1 cellular context compared by ENCODE assay signal in the genomic region with DNA sequence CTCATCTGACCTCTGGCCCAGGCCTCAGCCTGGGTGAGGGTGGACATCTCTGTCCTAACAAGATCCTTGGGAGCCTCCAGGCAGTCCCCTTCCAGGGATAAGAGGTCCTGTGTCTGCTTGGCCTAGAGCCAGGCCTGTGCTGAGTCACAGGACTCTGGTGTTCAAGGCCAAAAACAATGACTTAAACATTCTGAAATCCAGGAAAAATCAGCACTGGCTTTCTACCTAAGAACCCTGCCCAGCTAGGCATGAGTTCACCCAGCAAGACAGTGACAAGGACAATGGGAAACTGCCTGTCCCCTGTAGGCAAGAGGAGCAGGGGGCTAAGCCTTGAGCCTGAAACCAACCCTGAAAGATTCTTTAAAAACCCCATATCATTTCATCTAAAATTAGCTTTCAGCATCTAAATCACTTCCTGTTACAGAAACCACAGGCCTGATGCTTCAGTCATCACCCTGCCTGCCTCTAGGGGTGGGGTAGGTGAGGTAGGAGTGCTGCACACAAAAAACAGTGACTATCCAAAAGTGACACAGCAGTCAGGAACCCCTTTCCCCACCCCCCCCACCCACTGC.
TF ChIP-seq lines count a peak whose summit lies in the region.

No MANE protein-coding gene starts in this region.

TF ChIP-seq in HEK293, 187 proteins besides CTCF, POLR2A, EP300 and RAD21 (continued from another document):
- TF ChIP-seq, protein P1, sequence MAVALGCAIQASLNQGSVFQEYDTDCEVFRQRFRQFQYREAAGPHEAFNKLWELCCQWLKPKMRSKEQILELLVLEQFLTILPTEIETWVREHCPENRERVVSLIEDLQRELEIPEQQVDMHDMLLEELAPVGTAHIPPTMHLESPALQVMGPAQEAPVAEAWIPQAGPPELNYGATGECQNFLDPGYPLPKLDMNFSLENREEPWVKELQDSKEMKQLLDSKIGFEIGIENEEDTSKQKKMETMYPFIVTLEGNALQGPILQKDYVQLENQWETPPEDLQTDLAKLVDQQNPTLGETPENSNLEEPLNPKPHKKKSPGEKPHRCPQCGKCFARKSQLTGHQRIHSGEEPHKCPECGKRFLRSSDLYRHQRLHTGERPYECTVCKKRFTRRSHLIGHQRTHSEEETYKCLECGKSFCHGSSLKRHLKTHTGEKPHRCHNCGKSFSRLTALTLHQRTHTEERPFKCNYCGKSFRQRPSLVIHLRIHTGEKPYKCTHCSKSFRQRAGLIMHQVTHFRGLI (tag by site-specific recombination; IDR thresholded peaks at IDR 0.05) = no peak
- TF ChIP-seq ZNF561 (tag by site-specific recombination; IDR thresholded peaks at IDR 0.05; ENCODE audit: borderline replicate concordance) (no peak), KLF1 (tag by site-specific recombination; IDR thresholded peaks at IDR 0.05) (no peak), ZNF768 (tag by site-specific recombination; IDR thresholded peaks at IDR 0.05) (no peak), ZNF311 (tag by site-specific recombination; IDR thresholded peaks at IDR 0.05; ENCODE audit: borderline replicate concordance) (no peak), ZNF558 (tag by site-specific recombination; IDR thresholded peaks at IDR 0.05) (no peak), ZNF366 (tag by site-specific recombination; conservative IDR thresholded peaks at IDR 0.05) (0 out of 2 replicates have a peak, but pooled peaks have one; percentile 21), ZFP41 (tag by site-specific recombination; IDR thresholded peaks at IDR 0.05; ENCODE audit: borderline replicate concordance) (no peak), ZNF248 (tag by site-specific recombination; IDR thresholded peaks at IDR 0.05) (no peak), ZNF24 (tag by site-specific recombination; IDR thresholded peaks at IDR 0.05) (no peak), ZNF48 (tag by site-specific recombination; IDR thresholded peaks at IDR 0.05) (no peak), ZNF184 (tag by site-specific recombination; IDR thresholded peaks at IDR 0.05) (no peak; the same call in 1 of the 2 replicates), ZNF776 (tag by site-specific recombination; IDR thresholded peaks at IDR 0.05; ENCODE audit: borderline replicate concordance) (no peak), ZBTB17 (tag by site-specific recombination; IDR thresholded peaks at IDR 0.05) (0 out of 2 replicates have a peak, but pooled peaks have one; percentile 13), ZEB2 (tag by site-specific recombination; IDR thresholded peaks at IDR 0.05) (no peak), SP2 (tag by site-specific recombination; IDR thresholded peaks at IDR 0.05) (no peak), ZNF416 (tag by site-specific recombination; IDR thresholded peaks at IDR 0.05) (no peak), ZNF596 (tag by site-specific recombination; IDR thresholded peaks at IDR 0.05) (no peak), ZNF112 (tag by site-specific recombination; IDR thresholded peaks at IDR 0.05) (no peak), ZNF560 (tag by site-specific recombination; IDR thresholded peaks at IDR 0.05; ENCODE audit: borderline replicate concordance) (no peak), YY1 (tag by site-specific recombination; IDR thresholded peaks at IDR 0.05) (no peak), ZNF792 (tag by site-specific recombination; IDR thresholded peaks at IDR 0.05) (no peak), ZNF350 (tag by site-specific recombination; IDR thresholded peaks at IDR 0.05) (no peak), ZNF335 (tag by site-specific recombination; conservative IDR thresholded peaks at IDR 0.05) (peak; percentile 26; the same call in 1 of the 2 replicates), ZNF629 (tag by site-specific recombination; IDR thresholded peaks at IDR 0.05) (0 out of 2 replicates have a peak, but pooled peaks have one; percentile 21), ZNF544 (tag by site-specific recombination; IDR thresholded peaks at IDR 0.05) (no peak), ZNF785 (tag by site-specific recombination; IDR thresholded peaks at IDR 0.05) (no peak)
- TF ChIP-seq, protein P2, sequence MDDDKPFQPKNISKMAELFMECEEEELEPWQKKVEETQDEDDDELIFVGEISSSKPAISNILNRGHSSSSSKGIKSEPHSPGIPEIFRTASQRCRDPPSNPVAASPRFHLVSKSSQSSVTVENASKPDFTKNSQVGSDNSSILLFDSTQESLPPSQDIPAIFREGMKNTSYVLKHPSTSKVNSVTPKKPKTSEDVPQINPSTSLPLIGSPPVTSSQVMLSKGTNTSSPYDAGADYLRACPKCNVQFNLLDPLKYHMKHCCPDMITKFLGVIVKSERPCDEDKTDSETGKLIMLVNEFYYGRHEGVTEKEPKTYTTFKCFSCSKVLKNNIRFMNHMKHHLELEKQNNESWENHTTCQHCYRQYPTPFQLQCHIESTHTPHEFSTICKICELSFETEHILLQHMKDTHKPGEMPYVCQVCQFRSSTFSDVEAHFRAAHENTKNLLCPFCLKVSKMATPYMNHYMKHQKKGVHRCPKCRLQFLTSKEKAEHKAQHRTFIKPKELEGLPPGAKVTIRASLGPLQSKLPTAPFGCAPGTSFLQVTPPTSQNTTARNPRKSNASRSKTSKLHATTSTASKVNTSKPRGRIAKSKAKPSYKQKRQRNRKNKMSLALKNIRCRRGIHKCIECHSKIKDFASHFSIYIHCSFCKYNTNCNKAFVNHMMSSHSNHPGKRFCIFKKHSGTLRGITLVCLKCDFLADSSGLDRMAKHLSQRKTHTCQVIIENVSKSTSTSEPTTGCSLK (tag by site-specific recombination; IDR thresholded peaks at IDR 0.05) = no peak
- TF ChIP-seq, protein P3, sequence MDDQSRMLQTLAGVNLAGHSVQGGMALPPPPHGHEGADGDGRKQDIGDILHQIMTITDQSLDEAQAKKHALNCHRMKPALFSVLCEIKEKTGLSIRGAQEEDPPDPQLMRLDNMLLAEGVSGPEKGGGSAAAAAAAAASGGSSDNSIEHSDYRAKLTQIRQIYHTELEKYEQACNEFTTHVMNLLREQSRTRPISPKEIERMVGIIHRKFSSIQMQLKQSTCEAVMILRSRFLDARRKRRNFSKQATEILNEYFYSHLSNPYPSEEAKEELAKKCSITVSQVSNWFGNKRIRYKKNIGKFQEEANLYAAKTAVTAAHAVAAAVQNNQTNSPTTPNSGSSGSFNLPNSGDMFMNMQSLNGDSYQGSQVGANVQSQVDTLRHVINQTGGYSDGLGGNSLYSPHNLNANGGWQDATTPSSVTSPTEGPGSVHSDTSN (CRISPR knock-in tag; IDR thresholded peaks at IDR 0.05) = no peak
- TF ChIP-seq, protein P4, sequence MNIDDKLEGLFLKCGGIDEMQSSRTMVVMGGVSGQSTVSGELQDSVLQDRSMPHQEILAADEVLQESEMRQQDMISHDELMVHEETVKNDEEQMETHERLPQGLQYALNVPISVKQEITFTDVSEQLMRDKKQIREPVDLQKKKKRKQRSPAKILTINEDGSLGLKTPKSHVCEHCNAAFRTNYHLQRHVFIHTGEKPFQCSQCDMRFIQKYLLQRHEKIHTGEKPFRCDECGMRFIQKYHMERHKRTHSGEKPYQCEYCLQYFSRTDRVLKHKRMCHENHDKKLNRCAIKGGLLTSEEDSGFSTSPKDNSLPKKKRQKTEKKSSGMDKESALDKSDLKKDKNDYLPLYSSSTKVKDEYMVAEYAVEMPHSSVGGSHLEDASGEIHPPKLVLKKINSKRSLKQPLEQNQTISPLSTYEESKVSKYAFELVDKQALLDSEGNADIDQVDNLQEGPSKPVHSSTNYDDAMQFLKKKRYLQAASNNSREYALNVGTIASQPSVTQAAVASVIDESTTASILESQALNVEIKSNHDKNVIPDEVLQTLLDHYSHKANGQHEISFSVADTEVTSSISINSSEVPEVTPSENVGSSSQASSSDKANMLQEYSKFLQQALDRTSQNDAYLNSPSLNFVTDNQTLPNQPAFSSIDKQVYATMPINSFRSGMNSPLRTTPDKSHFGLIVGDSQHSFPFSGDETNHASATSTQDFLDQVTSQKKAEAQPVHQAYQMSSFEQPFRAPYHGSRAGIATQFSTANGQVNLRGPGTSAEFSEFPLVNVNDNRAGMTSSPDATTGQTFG (tag by site-specific recombination; IDR thresholded peaks at IDR 0.05; ENCODE audit: borderline replicate concordance) = no peak
- TF ChIP-seq, protein P5, sequence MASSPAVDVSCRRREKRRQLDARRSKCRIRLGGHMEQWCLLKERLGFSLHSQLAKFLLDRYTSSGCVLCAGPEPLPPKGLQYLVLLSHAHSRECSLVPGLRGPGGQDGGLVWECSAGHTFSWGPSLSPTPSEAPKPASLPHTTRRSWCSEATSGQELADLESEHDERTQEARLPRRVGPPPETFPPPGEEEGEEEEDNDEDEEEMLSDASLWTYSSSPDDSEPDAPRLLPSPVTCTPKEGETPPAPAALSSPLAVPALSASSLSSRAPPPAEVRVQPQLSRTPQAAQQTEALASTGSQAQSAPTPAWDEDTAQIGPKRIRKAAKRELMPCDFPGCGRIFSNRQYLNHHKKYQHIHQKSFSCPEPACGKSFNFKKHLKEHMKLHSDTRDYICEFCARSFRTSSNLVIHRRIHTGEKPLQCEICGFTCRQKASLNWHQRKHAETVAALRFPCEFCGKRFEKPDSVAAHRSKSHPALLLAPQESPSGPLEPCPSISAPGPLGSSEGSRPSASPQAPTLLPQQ (tag by site-specific recombination; IDR thresholded peaks at IDR 0.05) = 0 out of 2 replicates have a peak, but pooled peaks have one; percentile 29
- TF ChIP-seq, protein P6, sequence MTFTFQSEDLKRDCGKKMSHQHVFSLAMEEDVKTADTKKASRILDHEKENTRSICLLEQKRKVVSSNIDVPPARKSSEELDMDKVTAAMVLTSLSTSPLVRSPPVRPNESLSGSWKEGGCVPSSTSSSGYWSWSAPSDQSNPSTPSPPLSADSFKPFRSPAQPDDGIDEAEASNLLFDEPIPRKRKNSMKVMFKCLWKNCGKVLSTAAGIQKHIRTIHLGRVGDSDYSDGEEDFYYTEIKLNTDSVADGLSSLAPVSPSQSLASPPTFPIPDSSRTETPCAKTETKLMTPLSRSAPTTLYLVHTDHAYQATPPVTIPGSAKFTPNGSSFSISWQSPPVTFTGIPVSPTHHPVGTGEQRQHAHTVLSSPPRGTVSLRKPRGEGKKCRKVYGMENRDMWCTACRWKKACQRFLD (tag by site-specific recombination; IDR thresholded peaks at IDR 0.05) = no peak
- TF ChIP-seq, protein P7, sequence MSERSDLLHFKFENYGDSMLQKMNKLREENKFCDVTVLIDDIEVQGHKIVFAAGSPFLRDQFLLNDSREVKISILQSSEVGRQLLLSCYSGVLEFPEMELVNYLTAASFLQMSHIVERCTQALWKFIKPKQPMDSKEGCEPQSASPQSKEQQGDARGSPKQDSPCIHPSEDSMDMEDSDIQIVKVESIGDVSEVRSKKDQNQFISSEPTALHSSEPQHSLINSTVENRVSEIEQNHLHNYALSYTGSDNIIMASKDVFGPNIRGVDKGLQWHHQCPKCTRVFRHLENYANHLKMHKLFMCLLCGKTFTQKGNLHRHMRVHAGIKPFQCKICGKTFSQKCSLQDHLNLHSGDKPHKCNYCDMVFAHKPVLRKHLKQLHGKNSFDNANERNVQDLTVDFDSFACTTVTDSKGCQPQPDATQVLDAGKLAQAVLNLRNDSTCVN (tag by site-specific recombination; optimal IDR thresholded peaks at IDR 0.05) = no peak
- TF ChIP-seq, protein P8, sequence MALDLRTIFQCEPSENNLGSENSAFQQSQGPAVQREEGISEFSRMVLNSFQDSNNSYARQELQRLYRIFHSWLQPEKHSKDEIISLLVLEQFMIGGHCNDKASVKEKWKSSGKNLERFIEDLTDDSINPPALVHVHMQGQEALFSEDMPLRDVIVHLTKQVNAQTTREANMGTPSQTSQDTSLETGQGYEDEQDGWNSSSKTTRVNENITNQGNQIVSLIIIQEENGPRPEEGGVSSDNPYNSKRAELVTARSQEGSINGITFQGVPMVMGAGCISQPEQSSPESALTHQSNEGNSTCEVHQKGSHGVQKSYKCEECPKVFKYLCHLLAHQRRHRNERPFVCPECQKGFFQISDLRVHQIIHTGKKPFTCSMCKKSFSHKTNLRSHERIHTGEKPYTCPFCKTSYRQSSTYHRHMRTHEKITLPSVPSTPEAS (tag by site-specific recombination; IDR thresholded peaks at IDR 0.05) = no peak
